ENCODE assay signal across 9 cellular contexts in genomic region chr16:4626396-4626795, GRCh38. TPM values are rescaled to one million over a fixed set of nuclear protein-coding genes. Genes with fewer than 3 reads are reported as not detected.
DNase-seq lines count a peak whose midpoint lies in the region; ATAC-seq, FAIRE-seq and TF ChIP-seq lines count a peak whose summit lies in the region.
"Had no signal": no experiment of that assay in that cellular context is flagged by ENCODE, and none has a peak within 500 bp of the region (broad histone marks: within the 10 kb centered on the region; RNA-seq: fewer than 3 reads in every experiment).

No MANE protein-coding gene starts in this region.

- dilution Hi-C loops in mammary epithelial cell (cut with HindIII; ENCODE audit: low sequenced_read_pairs) = no loop called here

- peak overlapping the region; percentile 87 to 99 (median 98) for H3K27ac Mint-ChIP-seq in naive B cell

- 57% methylated on average over 6 of the region's 6 CpGs for WGBS in mammary epithelial cell (ENCODE audit: low coverage, missing lambda C conversion rate)
- WGBS in pancreas, 2 donors = 41 to 47% methylated on average over 6 of the region's 6 CpGs

- H3K27me3 ChIP-seq in AG04450 (ENCODE audit: control insufficient read depth, insufficient read depth, low read length) (no peaks in the 10 kb centered on the region), HUES6 (ENCODE audit: control insufficient read depth, insufficient read depth, low read length) (no peaks in the 10 kb centered on the region), mammary epithelial cell (ENCODE audit: insufficient read depth, low read length) (no peaks in the 10 kb centered on the region), pancreas (no peaks in the 10 kb centered on the region)

- peaks cover 63% of the 10 kb centered on the region for H3K79me2 ChIP-seq in mammary epithelial cell (ENCODE audit: insufficient read depth, low read length)

- H3K4me3 ChIP-seq in AG04450 (ENCODE audit: low read depth, low read length) = peak overlapping the region; percentile 62
- peak overlapping the region; percentile 90 for H3K4me3 ChIP-seq in HUES6 (ENCODE audit: low read depth, low read length)
- peak overlapping the region in 2 of 3 experiments; percentile 87 to 96 for H3K4me3 ChIP-seq in mammary epithelial cell (replicated peaks in 1 of 3; ENCODE audit: insufficient read depth in 1 of 3, low read depth in 2 of 3, low read length in 3 of 3)
- peak overlapping the region in 2 of 4 donors; percentile 99 for H3K4me3 ChIP-seq in pancreas

- H3K4me1 Mint-ChIP-seq in naive B cell = peaks cover 18 to 39% (median 29%) of the 10 kb centered on the region in 3 donors

- H3K9me3 ChIP-seq in AG04450 (ENCODE audit: control insufficient read depth, insufficient read depth, low read length) (peaks cover 3% of the 10 kb centered on the region), HUES6 (ENCODE audit: control insufficient read depth, insufficient read depth, low read depth, low read length) (no peaks in the 10 kb centered on the region), mammary epithelial cell (replicated peaks; ENCODE audit: insufficient read depth, low read length) (no peaks in the 10 kb centered on the region), pancreas (no peaks in the 10 kb centered on the region)

- POLR2A ChIA-PET in AG04450 (lab: Yijun Ruan, JAX) = no interaction called here

- in situ Hi-C loops in mammary epithelial cell (cut with MboI; ENCODE audit: low sequenced_read_pairs in 2 of 2) = no loop called here

- no peak for DNase-seq in AG04450 (ENCODE audit: low read depth, low spot score)
- DNase-seq in mammary epithelial cell = no peak
- no peak for DNase-seq in naive B cell
- DNase-seq in amygdala (lab: John Stamatoyannopoulos, UW) = no peak
- no peak for DNase-seq in HCEC 1CT
- no peak for DNase-seq in pancreas
- DNase-seq: cerebellar nuclear complex had no signal

- no peaks in the 10 kb centered on the region for H4K20me1 ChIP-seq in mammary epithelial cell (ENCODE audit: insufficient read depth, low read length)

- TF ChIP-seq CTCF in AG04450 (IDR thresholded peaks at IDR 0.05; ENCODE audit: low read depth, low read length) = no peak
- TF ChIP-seq CTCF in mammary epithelial cell (conservative IDR thresholded peaks at IDR 0.05 in 1 of 2, IDR thresholded peaks at IDR 0.05 in 1 of 2; ENCODE audit: extremely low read depth in 1 of 2, insufficient read depth in 1 of 2, low read depth in 1 of 2, low read length in 2 of 2) = no peak
- no peak for TF ChIP-seq CTCF in pancreas (IDR thresholded peaks at IDR 0.05)

- no peak overlapping the region for H2AFZ ChIP-seq in mammary epithelial cell (ENCODE audit: low read depth, low read length)

- peak overlapping the region; percentile 82 for H3K4me2 ChIP-seq in mammary epithelial cell (ENCODE audit: insufficient read depth, low read depth, low read length)

- no peaks in the 10 kb centered on the region for H3K36me3 ChIP-seq in HUES6 (ENCODE audit: control insufficient read depth, insufficient read depth, low read length)
- no peaks in the 10 kb centered on the region for H3K36me3 ChIP-seq in mammary epithelial cell (ENCODE audit: insufficient read depth, low read length)
- H3K36me3 ChIP-seq in pancreas = no peaks in the 10 kb centered on the region

- no peaks in the 10 kb centered on the region for H3K36me3 Mint-ChIP-seq in naive B cell

- H3K4me1 ChIP-seq in HUES6 (ENCODE audit: control insufficient read depth, insufficient read depth, low read length) (peaks cover 11% of the 10 kb centered on the region), mammary epithelial cell (ENCODE audit: insufficient read depth, low read length) (peaks cover 11% of the 10 kb centered on the region), pancreas (peaks cover 8 to 19% (median 10%) of the 10 kb centered on the region in 3 donors)

- CTCF ChIA-PET in AG04450 (lab: Charles Lee) = interaction anchor here (0.5 to 1.9 kb wide), 2 partner anchors 24 to 129 kb away, joined by 4 to 9 read pairs; no protein-coding TSS in a partner anchor
- CTCF ChIA-PET in mammary epithelial cell (lab: Charles Lee; ENCODE audit: low non-redundant PET) = no interaction called here

- ATAC-seq in naive B cell (ENCODE audit: low read depth in 2 of 2) (no peak), GM19397 (IDR thresholded peaks at IDR 0.05; ENCODE audit: unreplicated experiment) (no peak), pancreas (no peak)

- no TSS peak for BruUV-seq in mammary epithelial cell (replicated peaks; lab: Mats Ljungman, UMichigan)

- peak overlapping the region; percentile 76 to 99 (median 96) for H3K4me3 Mint-ChIP-seq in naive B cell

- FAIRE-seq in pancreas (lab: Jason Lieb, UNC) = no peak

- peaks cover 0 to 5% (median 0%) of the 10 kb centered on the region in 7 donors for H3K9me3 Mint-ChIP-seq in naive B cell

- no peaks in the 10 kb centered on the region for H3K27me3 Mint-ChIP-seq in naive B cell

- intact Hi-C loops in mammary epithelial cell (cut with micrococcal nuclease) = no loop called here
- intact Hi-C loops in pancreas (cut with DNase I) = no loop called here

- H3K27ac ChIP-seq in AG04450 (ENCODE audit: low read depth, low read length) (peak overlapping the region; percentile 91), HUES6 (ENCODE audit: low read depth, low read length) (no peak overlapping the region), mammary epithelial cell (ENCODE audit: insufficient read depth, low read depth, low read length) (peak overlapping the region; percentile 78), pancreas (peak overlapping the region in 1 of 4 donors; percentile 18)

- H3K9ac ChIP-seq in HUES6 (ENCODE audit: low read length) (peak overlapping the region; percentile 94), mammary epithelial cell (ENCODE audit: insufficient read depth, low read length) (no peak overlapping the region)

RNA-seq across cellular contexts. Expression of gene MGRN1, which starts 1.8 kb away (rescaled TPM):
- 3.4 and 8.6 TPM in 2 replicates for polyA plus RNA-seq in AG04450 (2011; rRNA removed)
- 11.3 and 18.2 TPM in 2 replicates for polyA minus RNA-seq in AG04450 (2011; rRNA and poly(A)+ RNA removed)
- 10 to 100 TPM; 34.2 to 64.8 TPM for total RNA-seq in mammary epithelial cell
- 8.2 TPM for polyA plus RNA-seq in mammary epithelial cell
- 27.9 TPM for polyA minus RNA-seq in mammary epithelial cell
- 10 to 100 TPM in 1 of 6 donors, 1 to 10 TPM in 5; 3.9 to 10.6 (median 6.6) TPM for polyA plus RNA-seq in naive B cell (ENCODE audit: low read depth in 6 of 6)
- total RNA-seq in pancreas = 10 to 100 TPM; 29.0 to 43.8 (median 33.0) TPM
- polyA plus RNA-seq in pancreas = 10 to 100 TPM; 17.2 to 29.9 TPM

RNA-seq across cellular contexts. Expression of gene UBALD1, which starts 11.7 kb away (rescaled TPM):
- polyA plus RNA-seq in AG04450 (2011; rRNA removed) = 4.1 and 6.1 TPM in 2 replicates
- 2.7 and 3.3 TPM in 2 replicates for polyA minus RNA-seq in AG04450 (2011; rRNA and poly(A)+ RNA removed)
- 10 to 100 TPM in 1 of 2 donors, 1 to 10 TPM in 1; 8.0 to 29.8 TPM for total RNA-seq in mammary epithelial cell
- polyA plus RNA-seq in mammary epithelial cell = 7.2 TPM
- polyA minus RNA-seq in mammary epithelial cell = 4.4 TPM
- polyA plus RNA-seq in naive B cell (ENCODE audit: low read depth in 6 of 6) = 1 to 10 TPM; 2.6 to 7.5 (median 5.0) TPM
- 10 to 100 TPM in 5 of 6 donors, 1 to 10 TPM in 1; 9.1 to 19.4 (median 14.3) TPM for total RNA-seq in pancreas
- polyA plus RNA-seq in pancreas = 10 to 100 TPM; 29.3 to 42.5 TPM
